12 cellular contexts compared by ENCODE assay signal in genomic region chr14:51616724-51617409, GRCh38. TPM values are rescaled to one million over a fixed set of nuclear protein-coding genes. Genes with fewer than 3 reads are reported as not detected.
DNase-seq lines count a peak whose midpoint lies in the region; ATAC-seq and TF ChIP-seq lines count a peak whose summit lies in the region.
"Had no signal": no experiment of that assay in that cellular context is flagged by ENCODE, and none has a peak within 500 bp of the region (broad histone marks: within the 10 kb centered on the region; RNA-seq: fewer than 3 reads in every experiment).

No MANE protein-coding gene starts in this region.

- H3K27ac Mint-ChIP-seq in natural killer cell, result no peak overlapping the region
- H3K27ac Mint-ChIP-seq in stimulated activated memory B cell treated with anti-CD40 and anti-IgM and Interleukin-4, amounts not matched to agents 10 μg/mL and 1 μg/mL and 100 μg/mL, for 72 hours, result no peak overlapping the region

- peaks cover 27 to 41% of the 10 kb centered on the region in 2 donors for H3K27me3 Mint-ChIP-seq in natural killer cell (ENCODE audit: low read depth in 2 of 2)
- H3K27me3 Mint-ChIP-seq in stimulated activated memory B cell treated with anti-CD40 and anti-IgM and Interleukin-4, amounts not matched to agents 10 μg/mL and 1 μg/mL and 100 μg/mL, for 72 hours, result no peaks in the 10 kb centered on the region

- DNase-seq in A172 (ENCODE audit: low spot score) (peak; percentile 81), HT1080 (ENCODE audit: low read depth) (peak; percentile 96), brain pericyte (ENCODE audit: low read depth, low spot score) (peak; percentile 50), left lobe of liver (ENCODE audit: low spot score) (peak; percentile 49), COLO668 (lab: John Stamatoyannopoulos, UW; ENCODE audit: unreplicated experiment) (no peak), natural killer cell (no peak)
- DNase-seq: activated CD4-positive, alpha-beta T cell treated with anti-CD3 and anti-CD28 coated beads, Interleukin-2, amount 50 U/mL, for 1 hour; effector CD8-positive, alpha-beta T cell; nucleus accumbens; stimulated activated naive CD4-positive, alpha-beta T cell had no signal

- no peak overlapping the region for H3K4me3 Mint-ChIP-seq in natural killer cell
- H3K4me3 Mint-ChIP-seq in stimulated activated memory B cell treated with anti-CD40 and anti-IgM and Interleukin-4, amounts not matched to agents 10 μg/mL and 1 μg/mL and 100 μg/mL, for 72 hours, result no peak overlapping the region

- intact Hi-C loops in natural killer cell (cut with micrococcal nuclease), result no loop called here

- TF ChIP-seq CTCF in natural killer cell (IDR thresholded peaks at IDR 0.05), result no peak

- ATAC-seq in left lobe of liver (peak; percentile 98), GM21786 (IDR thresholded peaks at IDR 0.05; ENCODE audit: unreplicated experiment) (no peak), natural killer cell (no peak)
- no peak for ATAC-seq in stimulated activated memory B cell treated with anti-CD40 and anti-IgM and Interleukin-4, amounts not matched to agents 10 μg/mL and 1 μg/mL and 100 μg/mL, for 72 hours

- H3K36me3 Mint-ChIP-seq in natural killer cell, result no peaks in the 10 kb centered on the region
- H3K36me3 Mint-ChIP-seq in stimulated activated memory B cell treated with anti-CD40 and anti-IgM and Interleukin-4, amounts not matched to agents 10 μg/mL and 1 μg/mL and 100 μg/mL, for 72 hours, result no peaks in the 10 kb centered on the region

- H3K4me1 Mint-ChIP-seq in natural killer cell, result no peaks in the 10 kb centered on the region
- H3K4me1 Mint-ChIP-seq in stimulated activated memory B cell treated with anti-CD40 and anti-IgM and Interleukin-4, amounts not matched to agents 10 μg/mL and 1 μg/mL and 100 μg/mL, for 72 hours, result no peaks in the 10 kb centered on the region

- no peaks in the 10 kb centered on the region for H3K9me3 Mint-ChIP-seq in natural killer cell
- no peaks in the 10 kb centered on the region for H3K9me3 Mint-ChIP-seq in stimulated activated memory B cell treated with anti-CD40 and anti-IgM and Interleukin-4, amounts not matched to agents 10 μg/mL and 1 μg/mL and 100 μg/mL, for 72 hours

RNA-seq across cellular contexts. Expression of gene FRMD6, which starts 34.8 kb away (rescaled TPM):
- 47.9 and 53.1 TPM in 2 replicates for total RNA-seq in A172 (2014; rRNA removed; shearing (Covaris generic))
- 121 and 128 TPM in 2 replicates for total RNA-seq in HT1080 (2014; rRNA removed; shearing (Covaris generic))
- 107 and 129 TPM in 2 replicates for polyA plus RNA-seq in HT1080 (2015; cell fraction: cytosol; rRNA removed)
- polyA plus RNA-seq in HT1080 (2015; cell fraction: nucleus; rRNA removed), result 148 and 154 TPM in 2 replicates
- total RNA-seq in left lobe of liver (5.6 TPM), natural killer cell (1 to 10 TPM; 1.5 to 3.8 (median 2.3) TPM)

Comparison
In these comparisons a context has a peak if more than half of its experiments do, and no peak if none do; other contexts are left out.
1. DNase-seq: peak in A172 (single experiment), HT1080 (single experiment), brain pericyte (single experiment) and left lobe of liver (single experiment); none in COLO668 (single experiment) and natural killer cell (single experiment).